Comparison of ENCODE assay signal across 11 cellular contexts in genomic region chr6:44446626-44447297, GRCh38. TPM values are rescaled to one million over a fixed set of nuclear protein-coding genes. Genes with fewer than 3 reads are reported as not detected.
A peak's percentile ranks its signal among the peaks of the same experiment; 100 is the strongest.
DNase-seq lines count a peak whose midpoint lies in the region; ATAC-seq and TF ChIP-seq lines count a peak whose summit lies in the region.
"Had no signal": no experiment of that assay in that cellular context is flagged by ENCODE, and none has a peak within 500 bp of the region (broad histone marks: within the 10 kb centered on the region; RNA-seq: fewer than 3 reads in every experiment).

No MANE protein-coding gene starts in this region.

- DNase-seq in ELR (ENCODE audit: low read depth) (peak; percentile 90), NCI-H526 treated with DMSO at 0.1 percent for 48 hours (lab: John Stamatoyannopoulos, UW) (peak; percentile 56), epithelial cell of esophagus (ENCODE audit: low read depth) (peak; percentile 89), renal cortical epithelial cell (ENCODE audit: low read depth) (peak; percentile 95), amniotic stem cell (lab: John Stamatoyannopoulos, UW) (no peak), Kasumi-1 (lab: John Stamatoyannopoulos, UW) (no peak), T-helper 1 cell (no peak)
- DNase-seq: activated CD4-positive, alpha-beta T cell treated with anti-CD3 and anti-CD28 coated beads, Interleukin-2, amount 50 U/mL, for 1 hour; NCI-H446 treated with DMSO at 0.1 percent for 48 hours; stimulated activated CD4-positive, alpha-beta T cell treated with anti-CD3 and anti-CD28 coated beads, Interleukin-1b, Interleukin-23, amount 100 ng/mL, for 48 hours had no signal

- no peak for ATAC-seq in HG02678 (IDR thresholded peaks at IDR 0.05; ENCODE audit: unreplicated experiment)

- TF ChIP-seq CTCF in epithelial cell of esophagus (IDR thresholded peaks at IDR 0.05; ENCODE audit: insufficient read depth, low read depth, low read length, missing control alignments), result no peak

- H3K4me3 ChIP-seq in epithelial cell of esophagus (ENCODE audit: low read length), result no peak overlapping the region

RNA-seq across cellular contexts. Expression of gene CDC5L, which starts 59.3 kb away (rescaled TPM):
- 23.6 and 27.3 TPM in 2 replicates for total RNA-seq in renal cortical epithelial cell

Comparison
In these comparisons a context has a peak if more than half of its experiments do, and no peak if none do; other contexts are left out.
1. DNase-seq: peak in ELR (single experiment), NCI-H526 treated with DMSO at 0.1 percent for 48 hours (single experiment), epithelial cell of esophagus (single experiment) and renal cortical epithelial cell (single experiment); none in amniotic stem cell (single experiment), Kasumi-1 (0 of 2) and T-helper 1 cell (0 of 5).